1 cellular context compared by ENCODE assay signal in genomic region chr17:57679906-57680695, GRCh38.
TF ChIP-seq lines count a peak whose summit lies in the region.

No MANE protein-coding gene starts in this region.

TF ChIP-seq in GM12878, 131 proteins besides CTCF, POLR2A, EP300 and RAD21 (continued from another document):
- TF ChIP-seq SUPT20H (IDR thresholded peaks at IDR 0.05; ENCODE audit: borderline replicate concordance, control insufficient read depth, low read depth, low read length) = no peak
- no peak for TF ChIP-seq KLF5 (IDR thresholded peaks at IDR 0.05; ENCODE audit: partially characterized antibody)
- no peak for TF ChIP-seq ZNF384 (IDR thresholded peaks at IDR 0.05; ENCODE audit: borderline replicate concordance, low read depth, low read length)
- TF ChIP-seq ZNF274 (IDR thresholded peaks at IDR 0.05; ENCODE audit: insufficient read depth, insufficient read length) = no peak
- TF ChIP-seq GABPA (IDR thresholded peaks at IDR 0.05; ENCODE audit: low read depth) = no peak
- no peak for TF ChIP-seq PKNOX1 (IDR thresholded peaks at IDR 0.05)
TF ChIP-seq in GM12878: peak in this region for 0.
